ENCODE assay signal across 8 cellular contexts in the genomic region with DNA sequence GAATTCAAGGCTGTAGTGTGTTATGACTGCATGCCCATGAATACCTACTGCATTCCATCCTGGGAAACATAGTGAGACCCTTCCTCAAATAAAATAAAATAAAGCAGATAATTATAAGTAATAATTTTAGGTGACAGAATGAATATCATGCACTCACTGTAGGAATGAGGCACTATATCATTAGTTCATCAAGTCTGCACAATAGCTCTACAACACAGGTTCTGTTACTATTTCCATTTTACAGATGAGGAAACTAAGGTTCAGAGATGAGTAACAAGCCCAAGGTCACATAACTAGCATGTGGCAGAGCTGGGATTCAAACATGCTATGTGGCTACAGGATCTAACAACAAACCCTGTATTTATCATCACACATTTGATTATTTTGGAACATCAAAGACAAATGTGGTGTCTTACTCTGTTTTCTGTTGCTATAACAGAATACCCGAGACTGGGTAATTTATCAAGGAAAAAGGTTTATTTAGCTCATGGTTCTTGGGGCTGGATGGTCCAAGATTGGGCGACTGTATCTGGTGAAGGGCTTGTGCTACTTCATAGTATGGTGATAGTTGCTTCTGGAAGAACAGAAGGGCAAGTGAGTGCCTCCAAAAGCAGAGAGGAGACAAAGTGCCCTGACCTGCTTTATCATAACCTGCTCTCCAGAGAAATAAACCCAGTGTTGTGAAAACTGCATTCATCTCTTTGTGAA. TPM values are rescaled to one million over a fixed set of nuclear protein-coding genes. Genes with fewer than 3 reads are reported as not detected.
"Had no signal": no experiment of that assay in that cellular context is flagged by ENCODE, and none has a peak within 500 bp of the region (broad histone marks: within the 10 kb centered on the region; RNA-seq: fewer than 3 reads in every experiment).

No MANE protein-coding gene starts in this region.

- H3K4me2 ChIP-seq: GM23338 had no signal

- H2AFZ ChIP-seq: GM23338 had no signal

- ATAC-seq: GM23338 had no signal

- FAIRE-seq: H1, H54, HTR-8/SVneo had no signal

- DNase-seq: H9, HCEC 1CT, KG1 had no signal

- H3K4me3 ChIP-seq: GM23338 had no signal

RNA-seq across cellular contexts. Expression of a gene that starts 56.8 kb away (rescaled TPM):
- polyA plus RNA-seq: IgD-negative memory B cell had no signal
